9 cellular contexts compared by ENCODE assay signal in genomic region chrX:38654302-38654701, GRCh38.
DNase-seq lines count a peak whose midpoint lies in the region; ATAC-seq, FAIRE-seq and TF ChIP-seq lines count a peak whose summit lies in the region.
"Had no signal": no experiment of that assay in that cellular context is flagged by ENCODE, and none has a peak within 500 bp of the region (broad histone marks: within the 10 kb centered on the region; RNA-seq: fewer than 3 reads in every experiment).

No MANE protein-coding gene starts in this region.

- H3K9me2 ChIP-seq in OCI-LY1 (ENCODE audit: low read depth, low read length) = no peaks in the 10 kb centered on the region

- H3K36me3 ChIP-seq in OCI-LY1 (ENCODE audit: insufficient read depth, low read length) = no peaks in the 10 kb centered on the region

- ATAC-seq in sciatic nerve (peak; percentile 55), HG03280 (IDR thresholded peaks at IDR 0.05; ENCODE audit: unreplicated experiment) (no peak)

- H3K4me2 ChIP-seq in OCI-LY1 (ENCODE audit: low read length) = no peak overlapping the region

- no peak overlapping the region for H3K9ac ChIP-seq in OCI-LY1 (ENCODE audit: low read length)

- no peak overlapping the region for H2AFZ ChIP-seq in OCI-LY1 (ENCODE audit: low read length)

- H3F3A ChIP-seq in OCI-LY1 (ENCODE audit: insufficient read depth, low read length) = no peaks in the 10 kb centered on the region

- no peak for TF ChIP-seq POLR2A in GM12891 (IDR thresholded peaks at IDR 0.05; ENCODE audit: low read depth, low read length)

- no peaks in the 10 kb centered on the region for H3K27me3 ChIP-seq in OCI-LY1 (ENCODE audit: insufficient read depth, low read length)

- H3K27ac ChIP-seq in OCI-LY1 (ENCODE audit: low read depth, low read length, poor library complexity, severe bottlenecking) = no peak overlapping the region

- no peak overlapping the region for H3K4me3 ChIP-seq in OCI-LY1 (ENCODE audit: low read depth, low read length, poor library complexity, severe bottlenecking)

- no peaks in the 10 kb centered on the region for H3K4me1 ChIP-seq in OCI-LY1 (ENCODE audit: insufficient read depth, low read length, severe bottlenecking)

- FAIRE-seq in frontal cortex (lab: Jason Lieb, UNC) (no peak), GM12891 (lab: Jason Lieb, UNC) (no peak)

- no peaks in the 10 kb centered on the region for H3K79me2 ChIP-seq in OCI-LY1 (ENCODE audit: insufficient read depth, low read length)

- intact Hi-C loops in sciatic nerve (cut with DNase I) = no loop called here

- no peaks in the 10 kb centered on the region for H3K9me3 ChIP-seq in OCI-LY1 (ENCODE audit: low read length)

- peak; percentile 36; the same call in 1 of the 2 replicates for TF ChIP-seq CTCF in OCI-LY1 (IDR thresholded peaks at IDR 0.05; ENCODE audit: low read length)

- H4K20me1 ChIP-seq in OCI-LY1 (ENCODE audit: insufficient read depth, low read length) = no peaks in the 10 kb centered on the region

- DNase-seq in NCI-H2107 treated with DMSO at 0.1 percent for 48 hours (lab: John Stamatoyannopoulos, UW; ENCODE audit: unreplicated experiment) = peak; percentile 17
- DNase-seq in NCI-H2107 (lab: John Stamatoyannopoulos, UW) = no peak
- peak; percentile 26 for DNase-seq in fibroblast of peridontal ligament (ENCODE audit: extremely low read depth)
- DNase-seq in sciatic nerve (ENCODE audit: low spot score) = no peak
- no peak for DNase-seq in frontal cortex (ENCODE audit: low spot score in 2 of 2)
- no peak for DNase-seq in GM12891 (ENCODE audit: insufficient read length, low spot score)
- DNase-seq: activated B cell treated with CpG ODN at 0.5 μM for 24 hours had no signal

TF ChIP-seq in GM12891, 5 proteins besides CTCF, POLR2A, EP300 and RAD21:
- TF ChIP-seq SPI1 (IDR thresholded peaks at IDR 0.05; ENCODE audit: low read depth, low read length) (no peak), PAX5 (IDR thresholded peaks at IDR 0.05; ENCODE audit: insufficient read depth, low read length, severe bottlenecking) (no peak), POLR2AphosphoS5 (IDR thresholded peaks at IDR 0.05; ENCODE audit: low read depth, low read length) (no peak), POU2F2 (IDR thresholded peaks at IDR 0.05; ENCODE audit: low read depth, low read length) (no peak), TAF1 (IDR thresholded peaks at IDR 0.05; ENCODE audit: low read depth, low read length) (no peak)

Comparison
In these comparisons a context has a peak if more than half of its experiments do, and no peak if none do; other contexts are left out.
1. DNase-seq: peak in NCI-H2107 treated with DMSO at 0.1 percent for 48 hours (single experiment) and fibroblast of peridontal ligament (single experiment); none in NCI-H2107 (single experiment), sciatic nerve (single experiment), frontal cortex (0 of 2) and GM12891 (single experiment).